In the genomic region with DNA sequence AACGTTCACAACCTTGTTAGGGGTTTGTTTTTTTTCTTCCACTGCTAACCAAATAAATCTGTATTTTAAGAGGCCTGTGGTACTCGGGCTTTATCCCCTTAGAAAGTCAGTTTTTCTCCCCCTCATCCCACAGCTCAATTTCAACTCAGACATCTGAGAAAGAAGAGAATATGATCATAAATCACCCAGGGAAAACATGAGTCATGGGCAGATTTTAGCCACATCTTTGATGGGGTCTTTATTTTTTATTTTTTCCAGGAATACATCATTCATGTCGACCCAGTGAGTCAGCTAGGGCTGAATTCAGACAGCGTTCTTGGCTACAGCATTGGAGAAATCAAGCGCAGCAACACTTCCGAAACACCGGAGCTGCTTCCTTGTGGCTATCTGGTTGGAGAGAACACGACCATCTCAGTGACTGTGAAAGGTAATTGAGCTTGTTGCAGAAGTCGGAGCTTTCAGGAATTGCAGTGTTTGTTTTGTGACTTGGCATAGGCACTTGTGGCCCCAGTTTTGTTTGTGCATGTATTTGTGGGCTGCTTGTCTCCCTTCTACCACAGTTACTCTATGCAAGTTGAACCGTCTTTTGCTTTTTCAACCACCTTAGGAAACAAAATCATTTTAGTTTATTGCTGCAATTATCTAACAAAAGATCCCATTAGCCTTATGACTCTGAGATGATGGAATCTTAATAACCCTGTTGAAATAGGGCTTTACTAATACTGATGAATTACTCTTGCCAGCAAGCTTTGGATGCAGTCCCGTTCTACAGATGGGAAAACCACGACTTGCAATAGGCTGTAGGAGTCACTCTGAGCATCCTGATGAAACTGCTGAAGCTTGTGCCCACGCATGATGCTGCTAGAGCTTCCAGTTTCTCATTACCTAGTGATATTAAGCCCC, we compare ENCODE assay signal across 12 cellular contexts.
DNase-seq lines count a peak whose midpoint lies in the region; ATAC-seq, FAIRE-seq and TF ChIP-seq lines count a peak whose summit lies in the region.
"Had no signal": no experiment of that assay in that cellular context is flagged by ENCODE, and none has a peak within 500 bp of the region (broad histone marks: within the 10 kb centered on the region; RNA-seq: fewer than 3 reads in every experiment).

No MANE protein-coding gene starts in this region.

- H3K36me3 ChIP-seq in cardiac muscle cell: peaks cover 96% of the 10 kb centered on the region
- peaks cover 9% of the 10 kb centered on the region for H3K36me3 ChIP-seq in astrocyte (ENCODE audit: insufficient read depth, low read length)
- peaks cover 24 to 32% of the 10 kb centered on the region in 2 donors for H3K36me3 ChIP-seq in lung (ENCODE audit: control insufficient read depth in 2 of 2, insufficient read depth in 2 of 2, low read length in 2 of 2)
- no peaks in the 10 kb centered on the region for H3K36me3 ChIP-seq in naive thymus-derived CD4-positive, alpha-beta T cell (ENCODE audit: control insufficient read depth in 2 of 3, insufficient read depth in 3 of 3, low read length in 3 of 3)
- H3K36me3 ChIP-seq: BLaER1, ovary had no signal

- no peak for TF ChIP-seq CTCF in cardiac muscle cell (IDR thresholded peaks at IDR 0.05; ENCODE audit: low read depth, low read length)
- TF ChIP-seq CTCF in astrocyte (IDR thresholded peaks at IDR 0.05; ENCODE audit: insufficient read depth, low read depth, low read length): no peak
- TF ChIP-seq CTCF in lung (IDR thresholded peaks at IDR 0.05; ENCODE audit: control extremely low read depth, extremely low read depth): no peak

- H4K20me1 ChIP-seq in astrocyte (ENCODE audit: insufficient read depth, low read length): no peaks in the 10 kb centered on the region
- H4K20me1 ChIP-seq: BLaER1 had no signal

- no peaks in the 10 kb centered on the region for H3K27me3 Mint-ChIP-seq in astrocyte (ENCODE audit: low read depth, unreplicated experiment)
- no peaks in the 10 kb centered on the region for H3K27me3 Mint-ChIP-seq in activated CD4-positive, alpha-beta T cell treated with anti-CD3 and anti-CD28 coated beads for 36 hours
- peaks cover 0 to 6% (median 4%) of the 10 kb centered on the region in 5 donors for H3K27me3 Mint-ChIP-seq in naive thymus-derived CD4-positive, alpha-beta T cell

- peak overlapping the region; percentile 78 for H3K9ac ChIP-seq in astrocyte (ENCODE audit: low read length)
- H3K9ac ChIP-seq: BLaER1 had no signal

- DNase-seq in cardiac muscle cell (ENCODE audit: low read depth in 1 of 2, low spot score in 1 of 2) (peak in 1 of 2 donors; percentile 69), right cardiac atrium (no peak), astrocyte (ENCODE audit: low read depth) (peak; percentile 99), lung (ENCODE audit: low spot score) (no peak), H54 (ENCODE audit: insufficient read length, low spot score) (no peak)
- DNase-seq in activated CD4-positive, alpha-beta T cell treated with anti-CD3 and anti-CD28 coated beads for 36 hours: no peak
- DNase-seq in naive thymus-derived CD4-positive, alpha-beta T cell: no peak
- DNase-seq: ovary had no signal

- 79% methylated on average over 13 of the region's 13 CpGs for WGBS in right cardiac atrium
- 68 to 83% methylated on average over 13 of the region's 13 CpGs for WGBS in lung, 2 donors

- H3K79me2 ChIP-seq in astrocyte (ENCODE audit: insufficient read depth, low read length): no peaks in the 10 kb centered on the region

- H3K4me3 ChIP-seq in cardiac muscle cell: no peak overlapping the region
- no peak overlapping the region for H3K4me3 ChIP-seq in right cardiac atrium (ENCODE audit: low read length)
- H3K4me3 ChIP-seq in astrocyte (ENCODE audit: insufficient read depth, low read depth, low read length): peak overlapping the region; percentile 18
- no peak overlapping the region for H3K4me3 ChIP-seq in lung
- no peak overlapping the region for H3K4me3 ChIP-seq in naive thymus-derived CD4-positive, alpha-beta T cell (ENCODE audit: low read length)
- H3K4me3 ChIP-seq: BLaER1, ovary had no signal

- FAIRE-seq in astrocyte (lab: Jason Lieb, UNC) (peak; percentile 63), H54 (lab: Jason Lieb, UNC) (no peak)

- H3K4me3 Mint-ChIP-seq in astrocyte (ENCODE audit: unreplicated experiment): no peak overlapping the region
- no peak overlapping the region for H3K4me3 Mint-ChIP-seq in activated CD4-positive, alpha-beta T cell treated with anti-CD3 and anti-CD28 coated beads for 36 hours
- H3K4me3 Mint-ChIP-seq in naive thymus-derived CD4-positive, alpha-beta T cell: no peak overlapping the region

- ATAC-seq in right cardiac atrium: no peak
- peak; percentile 54 for ATAC-seq in lung (ENCODE audit: insufficient read depth, low FRiP score)
- ATAC-seq in HG03432 (IDR thresholded peaks at IDR 0.05; ENCODE audit: unreplicated experiment): no peak
- ATAC-seq in activated CD4-positive, alpha-beta T cell treated with anti-CD3 and anti-CD28 coated beads for 36 hours: no peak
- no peak for ATAC-seq in naive thymus-derived CD4-positive, alpha-beta T cell
- ATAC-seq: esophagus mucosa had no signal

- peaks cover 4% of the 10 kb centered on the region for H3K9me3 Mint-ChIP-seq in astrocyte (ENCODE audit: unreplicated experiment)
- no peaks in the 10 kb centered on the region for H3K9me3 Mint-ChIP-seq in activated CD4-positive, alpha-beta T cell treated with anti-CD3 and anti-CD28 coated beads for 36 hours (ENCODE audit: low read depth)
- peaks cover 0 to 2% (median 0%) of the 10 kb centered on the region in 11 donors for H3K9me3 Mint-ChIP-seq in naive thymus-derived CD4-positive, alpha-beta T cell
- H3K9me3 Mint-ChIP-seq: activated T-helper 2 cell treated with anti-CD3 and anti-CD28 coated beads, Interferon-gamma antibody, Interleukin-2, Interleukin-4, amounts not matched to agents 10 μg/mL and 5 μg/mL and 100 μg/mL, durations not matched to agents 14 hours and 24 hours and 36 hours had no signal

- H3K4me1 ChIP-seq in cardiac muscle cell (ENCODE audit: low read depth) (no peaks in the 10 kb centered on the region), right cardiac atrium (ENCODE audit: control insufficient read depth, insufficient read depth, low read length) (no peaks in the 10 kb centered on the region), astrocyte (ENCODE audit: insufficient read depth, low read length) (peaks cover 41% of the 10 kb centered on the region), lung (ENCODE audit: control insufficient read depth in 2 of 2, insufficient read depth in 2 of 2, low read length in 2 of 2) (no peaks in the 10 kb centered on the region)
- H3K4me1 ChIP-seq in naive thymus-derived CD4-positive, alpha-beta T cell (ENCODE audit: control insufficient read depth in 2 of 2, insufficient read depth in 2 of 2, low read length in 2 of 2): no peaks in the 10 kb centered on the region

- H3K27me3 ChIP-seq in cardiac muscle cell (no peaks in the 10 kb centered on the region), right cardiac atrium (ENCODE audit: control insufficient read depth, insufficient read depth) (no peaks in the 10 kb centered on the region), astrocyte (ENCODE audit: insufficient read depth, low read length) (no peaks in the 10 kb centered on the region), lung (ENCODE audit: control insufficient read depth, insufficient read depth) (no peaks in the 10 kb centered on the region)
- no peaks in the 10 kb centered on the region for H3K27me3 ChIP-seq in naive thymus-derived CD4-positive, alpha-beta T cell (ENCODE audit: control insufficient read depth in 2 of 2, insufficient read depth in 2 of 2, low read length in 2 of 2)
- H3K27me3 ChIP-seq: BLaER1, ovary had no signal

- TF ChIP-seq POLR2A in H54 (IDR thresholded peaks at IDR 0.05; ENCODE audit: low read depth, low read length): no peak

- H3K9me3 ChIP-seq in cardiac muscle cell (ENCODE audit: low read depth): no peaks in the 10 kb centered on the region
- no peaks in the 10 kb centered on the region for H3K9me3 ChIP-seq in right cardiac atrium (ENCODE audit: control insufficient read depth, low read length)
- no peaks in the 10 kb centered on the region for H3K9me3 ChIP-seq in astrocyte (ENCODE audit: insufficient read depth, low read depth, low read length)
- no peaks in the 10 kb centered on the region for H3K9me3 ChIP-seq in lung (ENCODE audit: control insufficient read depth in 2 of 2, insufficient read depth in 1 of 2, low read length in 1 of 2)
- H3K9me3 ChIP-seq in naive thymus-derived CD4-positive, alpha-beta T cell (ENCODE audit: control insufficient read depth in 2 of 3, low read length in 3 of 3): no peaks in the 10 kb centered on the region
- H3K9me3 ChIP-seq: BLaER1, ovary had no signal

- H3K27ac ChIP-seq in cardiac muscle cell (peak overlapping the region; percentile 46), right cardiac atrium (ENCODE audit: low read length) (no peak overlapping the region), astrocyte (ENCODE audit: low read depth, low read length) (peak overlapping the region; percentile 97), lung (ENCODE audit: low read depth in 1 of 2, low read length in 1 of 2) (no peak overlapping the region)
- no peak overlapping the region for H3K27ac ChIP-seq in naive thymus-derived CD4-positive, alpha-beta T cell (ENCODE audit: low read depth, low read length)
- H3K27ac ChIP-seq: BLaER1, ovary had no signal

- peaks cover 39% of the 10 kb centered on the region for H3K36me3 Mint-ChIP-seq in astrocyte (ENCODE audit: low read depth, unreplicated experiment)
- no peaks in the 10 kb centered on the region for H3K36me3 Mint-ChIP-seq in activated CD4-positive, alpha-beta T cell treated with anti-CD3 and anti-CD28 coated beads for 36 hours (ENCODE audit: low read depth)
- H3K36me3 Mint-ChIP-seq in naive thymus-derived CD4-positive, alpha-beta T cell: no peaks in the 10 kb centered on the region

- intact Hi-C loops in right cardiac atrium (cut with DNase I): no loop called here
- intact Hi-C loops in activated CD4-positive, alpha-beta T cell treated with anti-CD3 and anti-CD28 coated beads for 36 hours (cut with DNase I, micrococcal nuclease): no loop called here
- intact Hi-C loops in naive thymus-derived CD4-positive, alpha-beta T cell (cut with micrococcal nuclease): no loop called here

- peaks cover 23% of the 10 kb centered on the region for H3K4me1 Mint-ChIP-seq in astrocyte (ENCODE audit: low read depth, unreplicated experiment)
- no peaks in the 10 kb centered on the region for H3K4me1 Mint-ChIP-seq in activated CD4-positive, alpha-beta T cell treated with anti-CD3 and anti-CD28 coated beads for 36 hours
- H3K4me1 Mint-ChIP-seq in naive thymus-derived CD4-positive, alpha-beta T cell: peaks cover 0 to 8% (median 0%) of the 10 kb centered on the region in 7 donors

- POLR2A ChIA-PET in activated CD4-positive, alpha-beta T cell treated with anti-CD3 and anti-CD28 coated beads for 36 hours (lab: Charles Lee): no interaction called here
- POLR2A ChIA-PET in naive thymus-derived CD4-positive, alpha-beta T cell (lab: Charles Lee): no interaction called here

- no peak overlapping the region for H2AFZ ChIP-seq in astrocyte (ENCODE audit: low read depth, low read length)

- H3K27ac Mint-ChIP-seq in astrocyte (ENCODE audit: unreplicated experiment): peak overlapping the region; percentile 83
- H3K27ac Mint-ChIP-seq in activated CD4-positive, alpha-beta T cell treated with anti-CD3 and anti-CD28 coated beads for 36 hours: no peak overlapping the region
- H3K27ac Mint-ChIP-seq in naive thymus-derived CD4-positive, alpha-beta T cell: no peak overlapping the region
- H3K27ac Mint-ChIP-seq: activated T-helper 2 cell treated with anti-CD3 and anti-CD28 coated beads, Interferon-gamma antibody, Interleukin-2, Interleukin-4, amounts not matched to agents 10 μg/mL and 5 μg/mL and 100 μg/mL, durations not matched to agents 14 hours and 24 hours and 36 hours had no signal

- H3K4me2 ChIP-seq in astrocyte (ENCODE audit: low read length): peak overlapping the region; percentile 78

- CTCF ChIA-PET in activated CD4-positive, alpha-beta T cell treated with anti-CD3 and anti-CD28 coated beads for 36 hours (lab: Charles Lee): interaction anchor here (1.1 kb wide), 1 partner anchor 17 kb away, joined by 3 read pairs; no protein-coding TSS in a partner anchor
- CTCF ChIA-PET in naive thymus-derived CD4-positive, alpha-beta T cell (lab: Charles Lee): interaction anchor here (1.1 kb wide), 1 partner anchor 30 kb away, joined by 5 read pairs; no protein-coding TSS in a partner anchor

Comparison
In these comparisons a context has a peak if more than half of its experiments do, and no peak if none do; other contexts are left out.
1. H3K27ac ChIP-seq: peak in cardiac muscle cell (single experiment) and astrocyte (single experiment); none in right cardiac atrium (single experiment), lung (0 of 2) and naive thymus-derived CD4-positive, alpha-beta T cell (single experiment).